ENCODE assay signal across 8 cellular contexts in the genomic region with DNA sequence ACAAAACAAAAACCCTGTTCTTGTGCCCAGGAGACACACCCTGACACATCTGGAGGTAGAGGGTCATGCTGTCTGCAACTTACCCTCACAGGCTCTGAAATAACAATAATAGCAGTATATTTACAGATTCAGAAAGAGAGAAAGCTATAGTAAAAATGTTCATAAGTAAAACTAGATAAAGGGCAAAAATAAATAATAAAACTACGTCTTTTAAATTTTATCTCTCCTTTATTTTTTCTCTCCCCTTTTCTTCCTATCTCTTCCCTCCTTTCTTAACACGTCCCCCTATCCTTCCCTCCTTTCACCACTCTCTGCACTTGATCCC. TPM values are rescaled to one million over a fixed set of nuclear protein-coding genes. Genes with fewer than 3 reads are reported as not detected.
DNase-seq lines count a peak whose midpoint lies in the region; ATAC-seq and TF ChIP-seq lines count a peak whose summit lies in the region.
"Not testable (repeated sequence)": the region's sequence is repeated elsewhere in the genome, so short reads cannot be mapped to it uniquely, and the experiment has no call there.
"Had no signal": no experiment of that assay in that cellular context is flagged by ENCODE, and none has a peak within 500 bp of the region (broad histone marks: within the 10 kb centered on the region; RNA-seq: fewer than 3 reads in every experiment).

No MANE protein-coding gene starts in this region.

- H3K79me2 ChIP-seq in Karpas-422 (ENCODE audit: low read length): peaks cover 18% of the 10 kb centered on the region

- not testable (repeated sequence) for H3K36me3 ChIP-seq in BLaER1; Karpas-422 (ENCODE audit: insufficient read depth, low read length); duodenal mucosa (ENCODE audit: control insufficient read depth in 1 of 2, insufficient read depth in 2 of 2, low read length in 2 of 2); left lung; skeletal muscle tissue (ENCODE audit: control insufficient read depth in 3 of 3, insufficient read depth in 3 of 3, low read length in 3 of 3)

- peak overlapping the region; percentile 92 for H3K4me3 ChIP-seq in BLaER1
- H3K4me3 ChIP-seq in Karpas-422 (ENCODE audit: low read length): peak overlapping the region; percentile 91
- H3K4me3 ChIP-seq in duodenal mucosa (ENCODE audit: low read depth in 1 of 2, low read length in 2 of 2): peak overlapping the region; percentile 72 to 77
- H3K4me3 ChIP-seq in left lung: peak overlapping the region; percentile 53 to 81
- not testable (repeated sequence) for H3K4me3 ChIP-seq in skeletal muscle tissue (ENCODE audit: low read length in 3 of 3)

- H3K27me3 Mint-ChIP-seq in activated CD8-positive, alpha-beta memory T cell treated with anti-CD3 and anti-CD28 coated beads, Interleukin-2, amount 10 ng/mL, durations not matched to agents 7 days and 5 days: not testable (repeated sequence)

- H4K20me1 ChIP-seq in BLaER1: peaks cover 14% of the 10 kb centered on the region; the same call in 1 of the 2 replicates
- not testable (repeated sequence) for H4K20me1 ChIP-seq in Karpas-422 (ENCODE audit: insufficient read depth, low read depth, low read length)

- peaks cover 54% of the 10 kb centered on the region for H3K4me1 ChIP-seq in BLaER1
- H3K4me1 ChIP-seq in Karpas-422 (ENCODE audit: low read length): peaks cover 49% of the 10 kb centered on the region
- H3K4me1 ChIP-seq in duodenal mucosa (ENCODE audit: control insufficient read depth in 1 of 2, insufficient read depth in 2 of 2, low read length in 2 of 2): peaks cover 17 to 41% of the 10 kb centered on the region in 2 donors
- H3K4me1 ChIP-seq in left lung: peaks cover 0 to 52% of the 10 kb centered on the region in 2 donors
- peaks cover 13 to 14% (median 14%) of the 10 kb centered on the region in 3 donors for H3K4me1 ChIP-seq in skeletal muscle tissue (ENCODE audit: control insufficient read depth in 3 of 3, insufficient read depth in 3 of 3, low read length in 3 of 3)

- H3K27ac Mint-ChIP-seq in activated CD8-positive, alpha-beta memory T cell treated with anti-CD3 and anti-CD28 coated beads, Interleukin-2, amount 10 ng/mL, durations not matched to agents 7 days and 5 days: peak overlapping the region; percentile 96

- not testable (repeated sequence) for ATAC-seq in activated CD8-positive, alpha-beta memory T cell treated with anti-CD3 and anti-CD28 coated beads, Interleukin-2, amount 10 ng/mL, durations not matched to agents 7 days and 5 days; left lung

- intact Hi-C loops in left lung (cut with DNase I): loop anchor here in 1 of 2 donors (10.0 kb wide), 1 partner anchor 101 kb away; a partner anchor contains a TSS

- not testable (repeated sequence) for DNase-seq in Karpas-422; activated CD8-positive, alpha-beta memory T cell treated with anti-CD3 and anti-CD28 coated beads, Interleukin-2, amount 10 ng/mL, durations not matched to agents 7 days and 5 days; left lung

- peak overlapping the region; percentile 99 for H3K4me2 ChIP-seq in BLaER1
- H3K4me2 ChIP-seq in Karpas-422 (ENCODE audit: low read depth, low read length, poor library complexity, severe bottlenecking): peak overlapping the region; percentile 93

- peak overlapping the region; percentile 92 for H3K27ac ChIP-seq in BLaER1
- peak overlapping the region; percentile 58 for H3K27ac ChIP-seq in Karpas-422 (ENCODE audit: low read length)
- not testable (repeated sequence) for H3K27ac ChIP-seq in duodenal mucosa (ENCODE audit: low read depth, low read length); skeletal muscle tissue (ENCODE audit: low read depth, low read length)
- peak overlapping the region in 1 of 2 donors; percentile 90 for H3K27ac ChIP-seq in left lung

- H3K9ac ChIP-seq in BLaER1: peak overlapping the region; percentile 92
- H3K9ac ChIP-seq in Karpas-422 (ENCODE audit: low read length): peak overlapping the region; percentile 88
- H3K9ac ChIP-seq in duodenal mucosa (ENCODE audit: low read depth in 1 of 2, low read length in 2 of 2): not testable (repeated sequence)
- H3K9ac ChIP-seq in skeletal muscle tissue (ENCODE audit: low read depth in 1 of 3, low read length in 3 of 3): peak overlapping the region in 2 of 3 donors; percentile 4 to 73

- not testable (repeated sequence) for H3K27me3 ChIP-seq in BLaER1; Karpas-422 (ENCODE audit: low read length); duodenal mucosa (ENCODE audit: control insufficient read depth in 1 of 2, insufficient read depth in 2 of 2, low read length in 2 of 2); left lung
- H3K27me3 ChIP-seq in skeletal muscle tissue (ENCODE audit: control insufficient read depth in 3 of 3, insufficient read depth in 3 of 3, low read length in 3 of 3): peaks cover 4 to 42% (median 11%) of the 10 kb centered on the region in 3 donors

- not testable (repeated sequence) for H3K9me2 ChIP-seq in Karpas-422 (replicated peaks; ENCODE audit: insufficient read depth, low read length)

- not testable (repeated sequence) for H3K36me3 Mint-ChIP-seq in activated CD8-positive, alpha-beta memory T cell treated with anti-CD3 and anti-CD28 coated beads, Interleukin-2, amount 10 ng/mL, durations not matched to agents 7 days and 5 days

- H3K4me1 Mint-ChIP-seq in activated CD8-positive, alpha-beta memory T cell treated with anti-CD3 and anti-CD28 coated beads, Interleukin-2, amount 10 ng/mL, durations not matched to agents 7 days and 5 days: peaks cover 50% of the 10 kb centered on the region

- not testable (repeated sequence) for TF ChIP-seq CTCF in left lung (IDR thresholded peaks at IDR 0.05)

- peak overlapping the region; percentile 76 for H3K4me3 Mint-ChIP-seq in activated CD8-positive, alpha-beta memory T cell treated with anti-CD3 and anti-CD28 coated beads, Interleukin-2, amount 10 ng/mL, durations not matched to agents 7 days and 5 days

- CTCF ChIA-PET in activated CD8-positive, alpha-beta memory T cell treated with anti-CD3 and anti-CD28 coated beads, Interleukin-2, amount 10 ng/mL, durations not matched to agents 7 days and 5 days (lab: Charles Lee): interaction anchor here (0.7 to 7.8 kb wide), 12 partner anchors 10 to 129 kb away, joined by 3 to 88 read pairs (median 7); a partner anchor contains a TSS

- not testable (repeated sequence) for H3K9me3 Mint-ChIP-seq in activated CD8-positive, alpha-beta memory T cell treated with anti-CD3 and anti-CD28 coated beads, Interleukin-2, amount 10 ng/mL, durations not matched to agents 7 days and 5 days (ENCODE audit: low read depth)

- peak overlapping the region; percentile 98; the same call in 1 of the 2 replicates for H2AFZ ChIP-seq in Karpas-422 (ENCODE audit: low read length)

- H3K9me3 ChIP-seq in BLaER1; Karpas-422 (ENCODE audit: low read length); duodenal mucosa (ENCODE audit: control insufficient read depth in 1 of 2, low read length in 2 of 2); left lung; skeletal muscle tissue (ENCODE audit: control insufficient read depth in 3 of 3, low read length in 3 of 3): not testable (repeated sequence)

RNA-seq across cellular contexts. Expression of a gene that starts 4.4 kb away (rescaled TPM):
- 13.2 and 15.7 TPM in 2 replicates for total RNA-seq in Karpas-422 (2014; rRNA removed; shearing (Covaris generic); ENCODE audit: low replicate concordance)
- total RNA-seq in activated CD8-positive, alpha-beta memory T cell treated with anti-CD3 and anti-CD28 coated beads, Interleukin-2, amount 10 ng/mL, durations not matched to agents 7 days and 5 days: 10 to 100 TPM; 44.1 to 63.8 TPM
- total RNA-seq in left lung: 10 to 100 TPM; 11.2 to 11.3 TPM
- total RNA-seq in skeletal muscle tissue: 0.52 TPM

RNA-seq across cellular contexts. Expression of a gene that starts 35.2 kb away (rescaled TPM):
- total RNA-seq in Karpas-422 (2014; rRNA removed; shearing (Covaris generic); ENCODE audit: low replicate concordance): not detected in 2 replicates
- total RNA-seq in activated CD8-positive, alpha-beta memory T cell treated with anti-CD3 and anti-CD28 coated beads, Interleukin-2, amount 10 ng/mL, durations not matched to agents 7 days and 5 days: not detected
- total RNA-seq in left lung (not detected), skeletal muscle tissue (not detected)
- total RNA-seq: omental fat pad, transverse colon had no signal

RNA-seq across cellular contexts. Expression of a gene that starts 48.3 kb away (rescaled TPM):
- 412 and 561 TPM in 2 replicates for total RNA-seq in Karpas-422 (2014; rRNA removed; shearing (Covaris generic); ENCODE audit: low replicate concordance)
- total RNA-seq in activated CD8-positive, alpha-beta memory T cell treated with anti-CD3 and anti-CD28 coated beads, Interleukin-2, amount 10 ng/mL, durations not matched to agents 7 days and 5 days: 100 to 1,000 TPM; 495 to 503 TPM
- total RNA-seq in left lung (100 to 1,000 TPM; 201 to 319 TPM), skeletal muscle tissue (436 TPM)

RNA-seq across cellular contexts. Expression of a gene that starts 52.9 kb away (rescaled TPM):
- total RNA-seq in Karpas-422 (2014; rRNA removed; shearing (Covaris generic); ENCODE audit: low replicate concordance): 15.2 and 34.9 TPM in 2 replicates
- total RNA-seq in activated CD8-positive, alpha-beta memory T cell treated with anti-CD3 and anti-CD28 coated beads, Interleukin-2, amount 10 ng/mL, durations not matched to agents 7 days and 5 days: 1 to 10 TPM; 1.0 to 3.8 TPM
- total RNA-seq in left lung: 1 to 10 TPM; 1.0 to 1.6 TPM
- 1.0 TPM for total RNA-seq in skeletal muscle tissue

RNA-seq across cellular contexts. Expression of a gene that starts 53.9 kb away (rescaled TPM):
- total RNA-seq in Karpas-422 (2014; rRNA removed; shearing (Covaris generic); ENCODE audit: low replicate concordance): 21.8 and 46.1 TPM in 2 replicates
- total RNA-seq in activated CD8-positive, alpha-beta memory T cell treated with anti-CD3 and anti-CD28 coated beads, Interleukin-2, amount 10 ng/mL, durations not matched to agents 7 days and 5 days: 10 to 100 TPM; 13.6 to 16.2 TPM
- total RNA-seq in left lung (10 to 100 TPM; 15.0 to 17.2 TPM), skeletal muscle tissue (20.4 TPM)
